In genomic region chr2:217231724-217232123, GRCh38 we compare ENCODE assay signal across 17 cellular contexts.
"Had no signal": no experiment of that assay in that cellular context is flagged by ENCODE, and none has a peak within 500 bp of the region (broad histone marks: within the 10 kb centered on the region; RNA-seq: fewer than 3 reads in every experiment).

No MANE protein-coding gene starts in this region.

- H3K36me3 ChIP-seq: adrenal gland, breast epithelium, gastroesophageal sphincter, suprapubic skin, upper lobe of right lung had no signal

- H3K4me3 ChIP-seq: adrenal gland, breast epithelium, gastroesophageal sphincter, hepatocyte, psoas muscle, suprapubic skin, upper lobe of right lung had no signal

- H3K4me3 Mint-ChIP-seq: natural killer cell treated with Interleukin-12 subunit alpha and Interleukin-12 subunit beta and Interleukin-15 and Interleukin-18, amount 100 ng/mL, for 72 hours had no signal

- DNase-seq: activated CD4-positive, alpha-beta T cell treated with anti-CD3 and anti-CD28 coated beads, Interleukin-2, amount 50 U/mL, for 1 hour; activated CD4-positive, CD25-positive, alpha-beta regulatory T cell; activated naive CD4-positive, alpha-beta T cell treated with anti-CD3 and anti-CD28 coated beads, Interleukin-2, amount 50 U/mL, for 16 hours; activated T-cell treated with anti-CD3 and anti-CD28 coated beads for 4 hours; adrenal gland; occipital lobe; psoas muscle; stimulated activated CD4-positive, alpha-beta T cell treated with anti-CD3 and anti-CD28 coated beads, Interleukin-12 subunit alpha, Interleukin-12 subunit beta, amount 100 ng/mL, for 4 hours; stimulated activated CD4-positive, alpha-beta T cell treated with anti-CD3 and anti-CD28 coated beads, Interleukin-2, amount 100 ng/mL, for 48 hours; stimulated activated naive CD4-positive, alpha-beta T cell treated with Interleukin-2 at 50 U/mL for 16 hours; T-helper 2 cell; upper lobe of right lung had no signal

- H3K27ac Mint-ChIP-seq: natural killer cell treated with Interleukin-12 subunit alpha and Interleukin-12 subunit beta and Interleukin-15 and Interleukin-18, amount 100 ng/mL, for 72 hours had no signal

- H3K27me3 ChIP-seq: adrenal gland, breast epithelium, gastroesophageal sphincter, hepatocyte, suprapubic skin, upper lobe of right lung had no signal

- H3K4me1 ChIP-seq: adrenal gland, breast epithelium, gastroesophageal sphincter, suprapubic skin, upper lobe of right lung had no signal

- H3K9me3 ChIP-seq: adrenal gland, breast epithelium, gastroesophageal sphincter, psoas muscle, suprapubic skin had no signal

- ATAC-seq: gastroesophageal sphincter; natural killer cell treated with Interleukin-12 subunit alpha and Interleukin-12 subunit beta and Interleukin-15 and Interleukin-18, amount 100 ng/mL, for 72 hours; upper lobe of right lung had no signal

- H3K27ac ChIP-seq: adrenal gland, breast epithelium, hepatocyte, psoas muscle, suprapubic skin, upper lobe of right lung had no signal
